Comparison of ENCODE assay signal across 1 cellular context in the genomic region with DNA sequence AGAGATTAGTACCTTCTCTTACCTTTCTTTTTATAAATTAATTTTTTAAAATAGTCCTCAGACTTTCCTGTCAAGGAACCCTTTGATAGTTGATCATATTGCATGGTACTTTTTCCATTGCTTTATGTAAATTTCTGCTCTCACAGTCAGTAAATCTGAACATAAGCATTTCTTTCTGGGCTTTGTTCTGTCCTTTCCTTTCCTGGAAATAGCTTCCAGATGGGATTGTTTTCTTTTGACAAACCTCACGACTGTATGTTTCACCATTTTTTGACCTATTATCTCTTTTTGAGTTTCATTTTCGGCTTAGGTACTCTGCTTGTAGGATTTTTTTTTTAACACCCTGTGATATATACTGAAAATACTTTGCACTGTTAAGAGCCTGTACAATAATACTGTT.
TF ChIP-seq lines count a peak whose summit lies in the region.

No MANE protein-coding gene starts in this region.

TF ChIP-seq in SK-N-SH, 30 proteins besides CTCF, POLR2A, EP300 and RAD21:
- TF ChIP-seq, protein P1, sequence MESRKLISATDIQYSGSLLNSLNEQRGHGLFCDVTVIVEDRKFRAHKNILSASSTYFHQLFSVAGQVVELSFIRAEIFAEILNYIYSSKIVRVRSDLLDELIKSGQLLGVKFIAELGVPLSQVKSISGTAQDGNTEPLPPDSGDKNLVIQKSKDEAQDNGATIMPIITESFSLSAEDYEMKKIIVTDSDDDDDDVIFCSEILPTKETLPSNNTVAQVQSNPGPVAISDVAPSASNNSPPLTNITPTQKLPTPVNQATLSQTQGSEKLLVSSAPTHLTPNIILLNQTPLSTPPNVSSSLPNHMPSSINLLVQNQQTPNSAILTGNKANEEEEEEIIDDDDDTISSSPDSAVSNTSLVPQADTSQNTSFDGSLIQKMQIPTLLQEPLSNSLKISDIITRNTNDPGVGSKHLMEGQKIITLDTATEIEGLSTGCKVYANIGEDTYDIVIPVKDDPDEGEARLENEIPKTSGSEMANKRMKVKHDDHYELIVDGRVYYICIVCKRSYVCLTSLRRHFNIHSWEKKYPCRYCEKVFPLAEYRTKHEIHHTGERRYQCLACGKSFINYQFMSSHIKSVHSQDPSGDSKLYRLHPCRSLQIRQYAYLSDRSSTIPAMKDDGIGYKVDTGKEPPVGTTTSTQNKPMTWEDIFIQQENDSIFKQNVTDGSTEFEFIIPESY (IDR thresholded peaks at IDR 0.05; ENCODE audit: borderline replicate concordance, low read depth), result no peak
- TF ChIP-seq EZH2phosphoT487 (IDR thresholded peaks at IDR 0.05; ENCODE audit: borderline replicate concordance, low read depth) (no peak), NRF1 (IDR thresholded peaks at IDR 0.05; ENCODE audit: low read depth, low read length) (no peak), TAF1 (IDR thresholded peaks at IDR 0.05; ENCODE audit: borderline replicate concordance, low read depth, low read length) (no peak), YY1 (IDR thresholded peaks at IDR 0.05; ENCODE audit: low read depth) (no peak), USF2 (IDR thresholded peaks at IDR 0.05; ENCODE audit: borderline replicate concordance, low read depth, low read length) (no peak)
